In genomic region chr15:66491846-66492245, GRCh38 we compare ENCODE assay signal across 19 cellular contexts.
"Had no signal": no experiment of that assay in that cellular context is flagged by ENCODE, and none has a peak within 500 bp of the region (broad histone marks: within the 10 kb centered on the region; RNA-seq: fewer than 3 reads in every experiment).

No MANE protein-coding gene starts in this region.

- H3K4me1 Mint-ChIP-seq: neural progenitor cell had no signal

- ATAC-seq: left colon; pancreas; stimulated activated effector memory CD8-positive, alpha-beta T cell treated with anti-CD3 and anti-CD28 coated beads, Interleukin-12 subunit alpha, Interleukin-12 subunit beta, amount 100 ng/mL, for 72 hours had no signal

- H3K9me3 ChIP-seq: gastrocnemius medialis, heart left ventricle, pancreas, tibial nerve, vagina had no signal

- DNase-seq: activated CD4-positive, alpha-beta T cell treated with anti-CD3 and anti-CD28 coated beads for 4 hours; activated effector memory CD4-positive, alpha-beta T cell treated with anti-CD3 and anti-CD28 coated beads, Interleukin-2, amount 50 U/mL, for 16 hours; dermis blood vessel endothelial cell; gastrocnemius medialis; heart left ventricle; immature natural killer cell; left colon; midbrain; pancreas; stimulated activated CD4-positive, alpha-beta T cell treated with anti-CD3 and anti-CD28 coated beads, Interleukin-12 subunit alpha, Interleukin-12 subunit beta, amount 100 ng/mL, for 4 hours; stimulated activated CD4-positive, alpha-beta T cell treated with anti-CD3 and anti-CD28 coated beads, Interleukin-2, amount 100 ng/mL, for 24 hours; substantia nigra had no signal

- H3K27ac Mint-ChIP-seq: neural progenitor cell; T-helper 1 cell treated with Interleukin-12 subunit alpha and Interleukin-12 subunit beta and Interleukin-4 antibody, amounts not matched to agents 30 μg/mL and 1 μg/mL, for 36 hours had no signal

- H3K4me3 ChIP-seq: gastrocnemius medialis, heart left ventricle, lung, neural progenitor cell, pancreas, tibial nerve, vagina had no signal

- H3K9me3 Mint-ChIP-seq: immature natural killer cell; neural progenitor cell; stimulated activated effector memory CD8-positive, alpha-beta T cell treated with anti-CD3 and anti-CD28 coated beads, Interleukin-12 subunit alpha, Interleukin-12 subunit beta, amount 100 ng/mL, for 72 hours; T-helper 1 cell treated with Interleukin-12 subunit alpha and Interleukin-12 subunit beta and Interleukin-4 antibody, amounts not matched to agents 30 μg/mL and 1 μg/mL, for 36 hours had no signal

- H3K4me3 Mint-ChIP-seq: immature natural killer cell; neural progenitor cell; stimulated activated effector memory CD8-positive, alpha-beta T cell treated with anti-CD3 and anti-CD28 coated beads, Interleukin-12 subunit alpha, Interleukin-12 subunit beta, amount 100 ng/mL, for 72 hours; T-helper 1 cell treated with Interleukin-12 subunit alpha and Interleukin-12 subunit beta and Interleukin-4 antibody, amounts not matched to agents 30 μg/mL and 1 μg/mL, for 36 hours had no signal

- H3K27ac ChIP-seq: epithelial cell of prostate, heart left ventricle, neural progenitor cell, pancreas, tibial nerve, vagina had no signal
